In genomic region chr1:84996846-84997666, GRCh38 we compare ENCODE assay signal across 8 cellular contexts. TPM values are rescaled to one million over a fixed set of nuclear protein-coding genes. Genes with fewer than 3 reads are reported as not detected.
DNase-seq lines count a peak whose midpoint lies in the region; ATAC-seq, FAIRE-seq and TF ChIP-seq lines count a peak whose summit lies in the region.

Gene MCOLN2 (minus strand): TSS chr1:84997113. CDS start chr1:84996872, 241 bp downstream.

- peak; percentile 82 for DNase-seq in AG20443 (ENCODE audit: low spot score)
- peak; percentile 53 for DNase-seq in NCI-H69 (lab: John Stamatoyannopoulos, UW)
- DNase-seq in activated T-helper 1 cell treated with Interleukin-2 at 50 U/mL for 16 hours (ENCODE audit: low read depth): peak; percentile 35
- DNase-seq in frontal cortex (ENCODE audit: low spot score in 2 of 2): peak; percentile 69 to 72
- no peak for DNase-seq in osteocyte (ENCODE audit: extremely low spot score, unreplicated experiment)
- no peak for DNase-seq in DMS153 (lab: John Stamatoyannopoulos, UW)

- H3K4me3 Mint-ChIP-seq in osteocyte (ENCODE audit: unreplicated experiment): peak within 1 kb of the TSS; percentile 71

- H3K27me3 Mint-ChIP-seq in osteocyte (ENCODE audit: unreplicated experiment): peaks cover 83% of the 10 kb centered on the region

- peaks cover 13% of the 10 kb centered on the region for H3K4me1 Mint-ChIP-seq in osteocyte (ENCODE audit: unreplicated experiment)

- H3K9me3 Mint-ChIP-seq in osteocyte (ENCODE audit: unreplicated experiment): peaks cover 7% of the 10 kb centered on the region

- ATAC-seq in GM18520 (IDR thresholded peaks at IDR 0.05; ENCODE audit: unreplicated experiment) (peak; percentile 24), HG03025 (IDR thresholded peaks at IDR 0.05; ENCODE audit: low FRiP score, unreplicated experiment) (peak; percentile 39)

- H3K36me3 Mint-ChIP-seq in osteocyte (ENCODE audit: unreplicated experiment): no peaks in the 10 kb centered on the region

- no peak for FAIRE-seq in frontal cortex (lab: Jason Lieb, UNC)

- no peak for TF ChIP-seq CTCF in osteocyte (IDR thresholded peaks at IDR 0.05)

- no peak within 1 kb of the TSS for H3K27ac Mint-ChIP-seq in osteocyte (ENCODE audit: unreplicated experiment)

RNA-seq across cellular contexts. Expression of gene MCOLN2, which starts in this region (rescaled TPM):
- total RNA-seq in frontal cortex (not detected), osteocyte (not detected in 2 replicates)

Comparison
In these comparisons a context has a peak if more than half of its experiments do, and no peak if none do; other contexts are left out.
1. Peak in DNase-seq in frontal cortex; RNA of the gene not detected or under 1 TPM.
2. DNase-seq: peak in AG20443 (single experiment), NCI-H69 (single experiment) and activated T-helper 1 cell treated with Interleukin-2 at 50 U/mL for 16 hours (single experiment); none in osteocyte (single experiment) and DMS153 (single experiment).